2 cellular contexts compared by ENCODE assay signal in genomic region chr2:69969991-69970390, GRCh38.
TF ChIP-seq lines count a peak whose summit lies in the region.

No MANE protein-coding gene starts in this region.

TF ChIP-seq in K562, 482 proteins besides CTCF, POLR2A, EP300 and RAD21:
- TF ChIP-seq PTRF (tag; IDR thresholded peaks at IDR 0.05) (no peak), PTTG1 (tag; IDR thresholded peaks at IDR 0.05; ENCODE audit: low read depth) (no peak), ZNF280A (IDR thresholded peaks at IDR 0.05; ENCODE audit: low read depth, partially characterized antibody) (no peak), RBFOX2 (IDR thresholded peaks at IDR 0.05; ENCODE audit: low read depth, low read length) (no peak), TCF7 (IDR thresholded peaks at IDR 0.05; ENCODE audit: borderline replicate concordance) (no peak), ZNF583 (CRISPR knock-in tag; IDR thresholded peaks at IDR 0.05) (no peak), GABPB1 (CRISPR knock-in tag; IDR thresholded peaks at IDR 0.05) (no peak), ZBTB40 (IDR thresholded peaks at IDR 0.05) (no peak), ZBTB40 (CRISPR knock-in tag; IDR thresholded peaks at IDR 0.05) (no peak)
TF ChIP-seq in K562: peak in this region for 0.

TF ChIP-seq in SK-N-SH treated with all-trans-retinoic acid at 6 μM for 48 hours, 23 proteins besides CTCF, POLR2A, EP300 and RAD21:
- no peak for TF ChIP-seq PPARA (CRISPR knock-in tag; IDR thresholded peaks at IDR 0.05; ENCODE audit: borderline replicate concordance)
- TF ChIP-seq TSHZ2 (CRISPR knock-in tag; IDR thresholded peaks at IDR 0.05) = no peak
- TF ChIP-seq ZNF565 (CRISPR knock-in tag; conservative IDR thresholded peaks at IDR 0.05; ENCODE audit: low read depth) = no peak
- no peak for TF ChIP-seq PATZ1 (CRISPR knock-in tag; IDR thresholded peaks at IDR 0.05; ENCODE audit: borderline replicate concordance)
- TF ChIP-seq TOX (CRISPR knock-in tag; IDR thresholded peaks at IDR 0.05; ENCODE audit: borderline replicate concordance) = no peak
- TF ChIP-seq ZNF8 (CRISPR knock-in tag; IDR thresholded peaks at IDR 0.05) = no peak
